Comparison of ENCODE assay signal across 1 cellular context in the genomic region with DNA sequence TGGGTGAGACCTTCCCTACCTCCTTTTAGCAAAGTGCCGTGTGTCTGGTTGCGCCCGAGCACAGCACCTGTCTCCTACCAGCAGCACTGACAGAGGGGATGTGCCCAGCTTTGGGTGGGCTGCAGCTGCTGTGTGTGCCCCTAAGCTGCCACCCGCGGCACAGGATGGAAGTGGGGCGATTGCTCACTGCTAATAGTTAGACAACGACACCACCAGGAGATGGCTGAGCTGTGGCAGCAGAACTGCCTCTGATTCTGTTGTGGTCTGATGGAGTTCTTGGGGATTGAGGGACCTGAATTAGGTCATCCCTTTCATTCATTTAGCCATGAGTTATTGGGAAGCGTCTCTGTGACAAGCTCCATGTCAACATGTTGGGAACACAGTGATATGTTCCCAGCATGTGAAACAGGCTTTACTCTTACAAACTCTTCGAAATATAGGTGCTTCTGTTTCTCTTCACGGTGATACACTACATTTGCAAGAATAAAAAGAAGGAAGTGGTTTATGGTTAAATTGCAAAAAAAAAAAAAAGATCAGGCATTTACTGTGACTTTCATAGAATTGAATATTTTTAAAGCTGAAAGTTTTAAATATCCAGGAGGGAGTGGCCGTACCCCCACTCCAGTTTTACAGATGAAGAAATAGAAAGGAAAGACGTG.
TF ChIP-seq lines count a peak whose summit lies in the region.

No MANE protein-coding gene starts in this region.

TF ChIP-seq in H1, 55 proteins besides CTCF, POLR2A, EP300 and RAD21 (continued from another document):
- no peak for TF ChIP-seq CBX8 (IDR thresholded peaks at IDR 0.05; ENCODE audit: borderline replicate concordance, low read depth, low read length)
TF ChIP-seq in H1: peak in this region for 0.
